Comparison of ENCODE assay signal across 13 cellular contexts in the genomic region with DNA sequence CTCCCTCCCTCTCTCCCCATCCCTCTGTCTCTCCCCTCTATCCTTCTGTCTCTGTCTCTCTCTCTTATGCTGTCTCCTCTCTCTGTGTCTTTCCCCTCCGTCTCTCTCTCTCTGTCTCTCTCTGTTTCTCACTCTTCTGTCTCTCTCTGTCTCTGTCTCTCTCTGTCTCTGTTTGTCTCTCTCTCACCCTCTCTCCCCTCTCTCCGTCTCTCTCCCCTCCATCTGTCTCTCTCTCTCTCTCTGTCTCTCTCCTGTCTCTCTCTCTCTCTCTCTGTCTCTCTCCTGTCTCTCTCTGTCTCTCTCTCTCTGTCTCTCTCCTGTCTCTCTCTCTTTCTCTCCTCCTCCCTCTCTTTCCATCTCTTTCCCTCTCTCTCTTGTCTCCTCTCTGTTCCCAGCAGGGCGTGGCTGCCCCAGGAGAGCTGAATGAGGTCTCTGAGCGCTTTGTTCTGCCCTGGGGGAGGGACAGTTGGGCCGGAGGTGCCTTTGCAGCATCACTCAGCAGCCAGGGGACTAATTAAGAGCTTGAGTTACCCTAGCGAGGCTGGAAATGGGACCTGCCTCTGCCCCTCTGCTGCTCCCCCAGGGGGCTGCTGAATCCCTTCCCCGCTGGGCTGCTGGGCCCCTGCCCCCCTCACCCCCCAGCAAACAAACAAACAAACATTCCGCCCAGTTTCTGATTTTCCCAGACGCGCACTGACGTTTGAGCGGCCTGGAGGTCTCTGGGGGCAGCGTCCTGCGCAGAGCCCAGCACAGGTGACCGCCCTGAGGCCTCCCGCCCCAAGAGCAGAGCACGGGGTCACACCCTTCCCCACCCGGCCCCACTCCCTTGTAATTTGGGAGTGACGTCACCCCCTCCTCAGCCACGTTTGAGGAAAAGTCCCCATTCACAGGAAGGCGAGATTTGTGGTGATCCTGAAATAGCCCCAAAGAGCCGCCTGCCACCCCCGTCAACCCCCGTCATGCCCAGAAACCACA.
DNase-seq lines count a peak whose midpoint lies in the region; ATAC-seq and TF ChIP-seq lines count a peak whose summit lies in the region.
"Had no signal": no experiment of that assay in that cellular context is flagged by ENCODE, and none has a peak within 500 bp of the region (broad histone marks: within the 10 kb centered on the region; RNA-seq: fewer than 3 reads in every experiment).

No MANE protein-coding gene starts in this region.

- H3K4me3 Mint-ChIP-seq in activated naive CD8-positive, alpha-beta T cell treated with anti-CD3 and anti-CD28 coated beads, Interleukin-2, amount 50 U/mL, for 24 hours = peak overlapping the region; percentile 40

- ATAC-seq in activated naive CD8-positive, alpha-beta T cell treated with anti-CD3 and anti-CD28 coated beads, Interleukin-2, amount 50 U/mL, for 24 hours = no peak

- peaks cover 15% of the 10 kb centered on the region for H3K4me1 Mint-ChIP-seq in activated naive CD8-positive, alpha-beta T cell treated with anti-CD3 and anti-CD28 coated beads, Interleukin-2, amount 50 U/mL, for 24 hours

- 0 out of 2 replicates have a peak overlapping the region, but pooled peaks have one; percentile 8 for H3K9ac ChIP-seq in BLaER1

- H3K27ac Mint-ChIP-seq in activated naive CD8-positive, alpha-beta T cell treated with anti-CD3 and anti-CD28 coated beads, Interleukin-2, amount 50 U/mL, for 24 hours = peak overlapping the region; percentile 10

- 19 to 23% methylated on average over 15 to 19 of the region's 24 CpGs for WGBS in mesodermal cell (ENCODE audit: insufficient coverage in 2 of 2), 2 experiments

- H3K4me3 ChIP-seq in BLaER1 = peak overlapping the region; percentile 24
- H3K4me3 ChIP-seq in H7 (ENCODE audit: insufficient read depth, low read depth, low read length) = peak overlapping the region; percentile 20; the same call in 1 of the 2 replicates
- H3K4me3 ChIP-seq in mesodermal cell (ENCODE audit: extremely low read depth, insufficient read depth, low read length, poor library complexity, severe bottlenecking) = peak overlapping the region; percentile 8
- H3K4me3 ChIP-seq in foreskin fibroblast (ENCODE audit: low read depth in 1 of 2, low read length in 2 of 2) = no peak overlapping the region

- H3K4me2 ChIP-seq in BLaER1 = peak overlapping the region; percentile 96

- no peaks in the 10 kb centered on the region for H4K20me1 ChIP-seq in BLaER1

- DNase-seq in H7 (peak; percentile 89), 8988T (no peak), foreskin fibroblast (no peak)
- no peak for DNase-seq in activated naive CD8-positive, alpha-beta T cell treated with anti-CD3 and anti-CD28 coated beads, Interleukin-2, amount 50 U/mL, for 24 hours
- no peak for DNase-seq in stimulated activated CD4-positive, alpha-beta T cell treated with anti-CD3 and anti-CD28 coated beads, Interleukin-2, amount 100 ng/mL, for 48 hours
- DNase-seq in stimulated activated CD4-positive, alpha-beta T cell treated with anti-CD3 and anti-CD28 coated beads, Interleukin-1b, Interleukin-23, amount 100 ng/mL, for 48 hours = no peak
- DNase-seq: C1 segment of cervical spinal cord, GF-D8, NCI-H1048, SHP77 had no signal

- H3K9me3 ChIP-seq in BLaER1 = no peaks in the 10 kb centered on the region
- H3K9me3 ChIP-seq in mesodermal cell (ENCODE audit: control insufficient read depth, low read length) = no peaks in the 10 kb centered on the region
- H3K9me3 ChIP-seq: neutrophil had no signal

- H3K9me3 Mint-ChIP-seq in activated naive CD8-positive, alpha-beta T cell treated with anti-CD3 and anti-CD28 coated beads, Interleukin-2, amount 50 U/mL, for 24 hours = no peaks in the 10 kb centered on the region

- peaks cover 11% of the 10 kb centered on the region for H3K27me3 Mint-ChIP-seq in activated naive CD8-positive, alpha-beta T cell treated with anti-CD3 and anti-CD28 coated beads, Interleukin-2, amount 50 U/mL, for 24 hours

- TF ChIP-seq CTCF in foreskin fibroblast (IDR thresholded peaks at IDR 0.05; ENCODE audit: low read depth, low read length) = no peak

- H3K36me3 ChIP-seq in BLaER1 (no peaks in the 10 kb centered on the region), H7 (replicated peaks; ENCODE audit: control insufficient read depth, insufficient read depth, low read length) (no peaks in the 10 kb centered on the region), mesodermal cell (ENCODE audit: control insufficient read depth, insufficient read depth, low read length) (no peaks in the 10 kb centered on the region)
- H3K36me3 ChIP-seq: neutrophil had no signal

- H3K27ac ChIP-seq in BLaER1 (peak overlapping the region; percentile 59; the same call in 1 of the 2 replicates), mesodermal cell (ENCODE audit: low read depth, low read length, severe bottlenecking) (no peak overlapping the region)
- H3K27ac ChIP-seq: neutrophil had no signal

- H3K4me1 ChIP-seq in BLaER1 = peaks cover 71% of the 10 kb centered on the region
- H3K4me1 ChIP-seq in mesodermal cell (ENCODE audit: control insufficient read depth, insufficient read depth, low read length, poor library complexity, severe bottlenecking) = peaks cover 15% of the 10 kb centered on the region

- H3K36me3 Mint-ChIP-seq in activated naive CD8-positive, alpha-beta T cell treated with anti-CD3 and anti-CD28 coated beads, Interleukin-2, amount 50 U/mL, for 24 hours (ENCODE audit: low read depth) = no peaks in the 10 kb centered on the region

- H3K27me3 ChIP-seq in BLaER1 (no peaks in the 10 kb centered on the region), H7 (ENCODE audit: control insufficient read depth, insufficient read depth, low read length) (peaks cover 19% of the 10 kb centered on the region)

Comparison
In these comparisons a context has a peak if more than half of its experiments do, and no peak if none do; other contexts are left out.
1. H3K4me3 ChIP-seq: peak in BLaER1 (single experiment), H7 (single experiment) and mesodermal cell (single experiment); none in foreskin fibroblast (0 of 2).